In the genomic region with DNA sequence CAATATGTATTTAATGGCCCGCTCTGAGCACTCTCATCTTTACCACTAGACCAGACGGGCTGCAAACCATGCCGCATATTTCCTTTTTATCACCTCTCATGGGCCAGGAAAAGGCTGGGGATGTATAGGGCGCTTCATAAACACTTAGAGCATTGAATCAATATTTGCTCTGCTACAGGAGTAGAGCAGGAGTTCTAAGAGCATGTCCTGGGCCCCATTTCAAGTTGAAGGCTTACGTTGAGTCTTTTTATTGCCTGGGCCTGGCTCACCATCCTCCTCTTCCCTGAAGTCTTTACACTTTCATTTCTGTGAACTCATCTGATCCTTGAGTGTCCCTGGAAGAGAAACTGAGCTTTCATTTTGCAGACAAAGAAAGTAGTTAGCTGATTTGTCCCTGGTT, we compare ENCODE assay signal across 28 cellular contexts.
DNase-seq lines count a peak whose midpoint lies in the region; ATAC-seq and TF ChIP-seq lines count a peak whose summit lies in the region.
"Had no signal": no experiment of that assay in that cellular context is flagged by ENCODE, and none has a peak within 500 bp of the region (broad histone marks: within the 10 kb centered on the region; RNA-seq: fewer than 3 reads in every experiment).

No MANE protein-coding gene starts in this region.

- H3K79me2 ChIP-seq in PC-3 (ENCODE audit: low read length) (no peaks in the 10 kb centered on the region), smooth muscle cell (ENCODE audit: low read depth) (no peaks in the 10 kb centered on the region)

- no peaks in the 10 kb centered on the region for H3K36me3 ChIP-seq in PC-3 (ENCODE audit: low read depth, low read length)
- no peaks in the 10 kb centered on the region for H3K36me3 ChIP-seq in lower lobe of right lung
- H3K36me3 ChIP-seq in smooth muscle cell (ENCODE audit: low read depth) = no peaks in the 10 kb centered on the region
- H3K36me3 ChIP-seq: ascending aorta, cardiac muscle cell, heart left ventricle, sigmoid colon, vagina had no signal

- H3F3A ChIP-seq in PC-3 (ENCODE audit: low read length, unreplicated experiment) = no peaks in the 10 kb centered on the region
- no peaks in the 10 kb centered on the region for H3F3A ChIP-seq in smooth muscle cell (ENCODE audit: low read depth)

- intact Hi-C loops in PC-3 (cut with micrococcal nuclease) = no loop called here
- intact Hi-C loops in lower lobe of right lung (cut with DNase I) = no loop called here

- H3K9me2 ChIP-seq in PC-3 (replicated peaks; ENCODE audit: low read length) = no peaks in the 10 kb centered on the region

- H2AFZ ChIP-seq in PC-3 (ENCODE audit: low read length) = no peak overlapping the region
- H2AFZ ChIP-seq in smooth muscle cell (ENCODE audit: low read depth) = no peak overlapping the region

- DNase-seq in DMS53 (lab: John Stamatoyannopoulos, UW) (peak; percentile 97), NCI-H2029 (lab: John Stamatoyannopoulos, UW) (peak; percentile 86), PC-3 (no peak), lower lobe of right lung (no peak), LoVo (ENCODE audit: low spot score) (no peak), smooth muscle cell (lab: John Stamatoyannopoulos, UW; ENCODE audit: unreplicated experiment) (no peak)
- no peak for DNase-seq in activated CD4-positive, CD25-positive, alpha-beta regulatory T cell treated with anti-CD3 and anti-CD28 coated beads, Interleukin-2, amount 50 U/mL, for 72 hours
- DNase-seq: activated CD8-positive, alpha-beta T cell treated with anti-CD3 and anti-CD28 coated beads, Interleukin-2, amount 10 ng/mL, durations not matched to agents 7 days and 5 days; activated naive CD8-positive, alpha-beta T cell treated with anti-CD3 and anti-CD28 coated beads for 36 hours; Calu3; cortex of kidney; endodermal cell; foreskin keratinocyte; heart left ventricle; Kasumi-1; kidney glomerular epithelial cell; NCI-H2081 treated with DMSO at 0.1 percent for 48 hours; NCI-H774; sigmoid colon; stimulated activated naive CD4-positive, alpha-beta T cell; testis had no signal

- POLR2A ChIA-PET in PC-3 (lab: Charles Lee; ENCODE audit: unreplicated experiment) = no interaction called here

- no peak overlapping the region for H3K27ac ChIP-seq in PC-3 (ENCODE audit: low read length)
- H3K27ac ChIP-seq in lower lobe of right lung = no peak overlapping the region
- no peak overlapping the region for H3K27ac ChIP-seq in smooth muscle cell (ENCODE audit: low read depth)
- H3K27ac ChIP-seq: ascending aorta, cardiac muscle cell, foreskin keratinocyte, heart left ventricle, RWPE1, sigmoid colon, SK-N-MC, testis, vagina had no signal

- 88% methylated on average over 5 of the region's 5 CpGs for WGBS in smooth muscle cell (ENCODE audit: low lambda C conversion rate)

- H3K4me1 ChIP-seq in PC-3 (ENCODE audit: insufficient read depth, low read length) = no peaks in the 10 kb centered on the region
- no peaks in the 10 kb centered on the region for H3K4me1 ChIP-seq in lower lobe of right lung
- no peaks in the 10 kb centered on the region for H3K4me1 ChIP-seq in smooth muscle cell (ENCODE audit: low read depth)
- H3K4me1 ChIP-seq: ascending aorta, foreskin keratinocyte, heart left ventricle, sigmoid colon, testis, vagina had no signal

- ATAC-seq in PC-3 = peak; percentile 67
- peak; percentile 75 to 89 for ATAC-seq in lower lobe of right lung
- no peak for ATAC-seq in GM19395 (IDR thresholded peaks at IDR 0.05; ENCODE audit: unreplicated experiment)
- ATAC-seq: activated CD8-positive, alpha-beta T cell treated with anti-CD3 and anti-CD28 coated beads, Interleukin-2, amount 10 ng/mL, durations not matched to agents 7 days and 5 days; esophagus mucosa; foreskin keratinocyte; heart left ventricle had no signal

- CTCF ChIA-PET in PC-3 (lab: Charles Lee) = no interaction called here

- H3K9me3 ChIP-seq in PC-3 (ENCODE audit: low read length) (no peaks in the 10 kb centered on the region), lower lobe of right lung (no peaks in the 10 kb centered on the region), smooth muscle cell (replicated peaks; ENCODE audit: low read depth) (no peaks in the 10 kb centered on the region)
- H3K9me3 ChIP-seq: ascending aorta, heart left ventricle, sigmoid colon, testis, vagina had no signal

- no TSS peak for BruUV-seq in PC-3 (replicated peaks; lab: Mats Ljungman, UMichigan)

- H3K4me2 ChIP-seq in PC-3 (ENCODE audit: low read length) (no peak overlapping the region), smooth muscle cell (no peak overlapping the region)

- H4K20me1 ChIP-seq in PC-3 (ENCODE audit: low read length) (no peaks in the 10 kb centered on the region), smooth muscle cell (ENCODE audit: low read depth) (no peaks in the 10 kb centered on the region)

- H3K4me3 ChIP-seq in PC-3 (ENCODE audit: low read length) = no peak overlapping the region
- no peak overlapping the region for H3K4me3 ChIP-seq in lower lobe of right lung
- H3K4me3 ChIP-seq in smooth muscle cell = no peak overlapping the region
- H3K4me3 ChIP-seq: ascending aorta, cardiac muscle cell, heart left ventricle, sigmoid colon, SK-N-MC, testis, vagina had no signal

- H3K9ac ChIP-seq in PC-3 (ENCODE audit: low read length) (no peak overlapping the region), smooth muscle cell (ENCODE audit: low read depth) (no peak overlapping the region)

- H3K27me3 ChIP-seq in PC-3 (ENCODE audit: low read length) (no peaks in the 10 kb centered on the region), lower lobe of right lung (ENCODE audit: low read depth) (no peaks in the 10 kb centered on the region), smooth muscle cell (ENCODE audit: low read depth) (peaks cover 10% of the 10 kb centered on the region)
- H3K27me3 ChIP-seq: ascending aorta, cardiac muscle cell, sigmoid colon, testis, vagina had no signal

- TF ChIP-seq CTCF in PC-3 (conservative IDR thresholded peaks at IDR 0.05; ENCODE audit: low read depth, low read length) (no peak), lower lobe of right lung (IDR thresholded peaks at IDR 0.05) (no peak), smooth muscle cell (IDR thresholded peaks at IDR 0.05; ENCODE audit: borderline replicate concordance, insufficient read depth, poor library complexity, severe bottlenecking) (no peak)

Comparison
In these comparisons a context has a peak if more than half of its experiments do, and no peak if none do; other contexts are left out.
1. DNase-seq: peak in DMS53 (single experiment) and NCI-H2029 (single experiment); none in PC-3 (single experiment), lower lobe of right lung (single experiment), LoVo (single experiment), smooth muscle cell (single experiment) and activated CD4-positive, CD25-positive, alpha-beta regulatory T cell treated with anti-CD3 and anti-CD28 coated beads, Interleukin-2, amount 50 U/mL, for 72 hours (single experiment).